In the genomic region with DNA sequence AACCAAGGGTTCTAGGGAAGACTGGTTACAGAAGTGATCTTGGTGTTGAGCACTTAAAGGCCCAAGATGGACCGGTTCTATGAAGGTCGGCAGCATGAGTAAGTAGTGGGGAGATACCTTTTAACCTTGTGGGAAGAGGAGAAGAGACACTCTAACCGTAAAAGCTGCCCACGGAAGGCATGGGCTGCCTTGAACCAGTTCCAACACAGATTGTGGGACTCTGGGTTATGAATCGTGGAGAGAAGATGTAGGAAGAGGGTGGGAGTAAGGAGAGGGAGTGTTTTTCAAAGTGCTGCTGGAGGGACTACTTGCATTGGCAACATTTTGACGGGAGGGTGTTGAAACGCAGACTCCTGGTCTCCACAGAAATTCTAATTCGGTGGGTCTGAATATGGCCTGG, we compare ENCODE assay signal across 1 cellular context.
TF ChIP-seq lines count a peak whose summit lies in the region.

No MANE protein-coding gene starts in this region.

TF ChIP-seq in HEK293, 187 proteins besides CTCF, POLR2A, EP300 and RAD21 (continued from another document):
- TF ChIP-seq EGR2 (tag by site-specific recombination; IDR thresholded peaks at IDR 0.05; ENCODE audit: low read depth) (peak; percentile 97), ZFHX2 (tag by site-specific recombination; conservative IDR thresholded peaks at IDR 0.05) (peak; percentile 98), ZSCAN16 (tag by site-specific recombination; IDR thresholded peaks at IDR 0.05) (no peak), ZNF169 (tag by site-specific recombination; IDR thresholded peaks at IDR 0.05) (no peak)
